Comparison of ENCODE assay signal across 23 cellular contexts in the genomic region with DNA sequence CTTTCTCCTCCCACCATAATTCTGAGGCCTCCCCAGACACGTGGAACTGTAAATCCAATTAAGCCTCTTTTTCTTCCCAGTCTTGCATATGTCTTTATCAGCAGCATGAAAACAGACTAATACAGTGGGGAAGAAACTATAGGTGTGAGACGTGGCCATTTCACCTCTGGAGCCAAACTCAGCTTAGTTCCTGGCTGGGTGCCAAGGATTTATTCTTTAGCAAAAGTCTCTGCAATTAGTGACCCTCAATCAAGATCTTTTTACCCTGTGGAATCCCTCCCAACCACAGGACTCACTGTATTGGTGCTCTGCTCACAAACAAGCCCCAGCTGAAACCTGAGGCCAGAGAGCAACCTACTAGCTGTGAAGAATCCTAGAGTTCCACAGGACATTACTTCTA. TPM values are rescaled to one million over a fixed set of nuclear protein-coding genes. Genes with fewer than 3 reads are reported as not detected.
A peak's percentile ranks its signal among the peaks of the same experiment; 100 is the strongest.
DNase-seq lines count a peak whose midpoint lies in the region; ATAC-seq, FAIRE-seq and TF ChIP-seq lines count a peak whose summit lies in the region.
"Had no signal": no experiment of that assay in that cellular context is flagged by ENCODE, and none has a peak within 500 bp of the region (broad histone marks: within the 10 kb centered on the region; RNA-seq: fewer than 3 reads in every experiment).

No MANE protein-coding gene starts in this region.

- no TSS peak for BruUV-seq in K562 (replicated peaks; lab: Mats Ljungman, UMichigan)

- peaks cover 7 to 12% of the 10 kb centered on the region in 2 experiments; a peak in 3 of 5 replicates for H3K27me3 ChIP-seq in K562 (ENCODE audit: control insufficient read depth in 2 of 2, insufficient read depth in 2 of 2, low read length in 2 of 2)

- no peak overlapping the region for H3K4me3 ChIP-seq in K562
- H3K4me3 ChIP-seq: A549, GM12878 had no signal

- TF ChIP-seq RAD21 in Ishikawa (IDR thresholded peaks at IDR 0.05; ENCODE audit: low read depth): no peak
- no peak for TF ChIP-seq RAD21 in K562 (CRISPR knock-in tag; conservative IDR thresholded peaks at IDR 0.05 in 1 of 2, IDR thresholded peaks at IDR 0.05 in 1 of 2)

- no peaks in the 10 kb centered on the region for H3K9me3 ChIP-seq in K562 (replicated peaks; ENCODE audit: control insufficient read depth, insufficient read depth, low read depth, low read length)

- 0% methylated on average over 2 of the region's 2 CpGs for WGBS in K562 (ENCODE audit: insufficient coverage, low coverage, missing lambda C conversion rate)

- H3K9ac ChIP-seq in K562 (ENCODE audit: insufficient read depth in 1 of 2, low read depth in 2 of 2, low read length in 2 of 2): no peak overlapping the region

- no peaks in the 10 kb centered on the region for H3K79me2 ChIP-seq in K562 (ENCODE audit: control insufficient read depth, insufficient read depth, low read length)

- H3K27ac ChIP-seq in K562 (ENCODE audit: extremely low read depth, low read depth, low read length): no peak overlapping the region
- H3K27ac ChIP-seq: 22Rv1, A549, C4-2B had no signal

- intact Hi-C loops in K562 (cut with micrococcal nuclease): no loop called here

- no peaks in the 10 kb centered on the region for H3K36me3 ChIP-seq in K562 (ENCODE audit: control insufficient read depth, insufficient read depth, low read length)

- H3K4me2 ChIP-seq in K562 (ENCODE audit: insufficient read depth, low read length): no peak overlapping the region
- H3K4me2 ChIP-seq: A549 had no signal

- ATAC-seq in K562 (no peak), HG02678 (IDR thresholded peaks at IDR 0.05; ENCODE audit: unreplicated experiment) (no peak)
- ATAC-seq: A549, GM12878, HCT116, HepG2 had no signal

- no peak for TF ChIP-seq POLR2A in K562 (conservative IDR thresholded peaks at IDR 0.05)

- CTCF ChIA-PET in K562 (lab: Yijun Ruan, JAX; ENCODE audit: low intra/inter-chr PET ratio): no interaction called here

- no peaks in the 10 kb centered on the region for H3K9me1 ChIP-seq in K562 (ENCODE audit: control insufficient read depth, insufficient read depth, low read length)

- FAIRE-seq in K562 (lab: Jason Lieb, UNC): no peak
- FAIRE-seq: A549, GM12878, HepG2 had no signal

- TF ChIP-seq CTCF in K562 (IDR thresholded peaks at IDR 0.05 in 2 of 3, conservative IDR thresholded peaks at IDR 0.05 in 1 of 3; ENCODE audit: insufficient read depth in 2 of 3, low read depth in 1 of 3, low read length in 3 of 3): no peak

- DNase-seq in DMS 273 (lab: John Stamatoyannopoulos, UW; ENCODE audit: unreplicated experiment): peak; percentile 2
- no peak for DNase-seq in DMS 273 treated with DMSO at 0.1 percent for 48 hours (lab: John Stamatoyannopoulos, UW)
- DNase-seq in NCI-H2171 treated with DMSO at 0.1 percent for 48 hours (lab: John Stamatoyannopoulos, UW): peak; percentile 4
- no peak for DNase-seq in NCI-H2171 (lab: John Stamatoyannopoulos, UW)
- DNase-seq in K562 (ENCODE audit: extremely low read depth in 1 of 4, low spot score in 3 of 4): no peak
- DNase-seq: AML-193; CD4-positive, alpha-beta T cell; DMS53; DND-41; EL; GOT3; H7; HFFc6 had no signal

- no peak overlapping the region for H2AFZ ChIP-seq in K562 (ENCODE audit: low read depth, low read length)

- POLR2A ChIA-PET in K562 (lab: Yijun Ruan, JAX): no interaction called here

- H3K4me1 ChIP-seq in K562 (replicated peaks in 1 of 2; ENCODE audit: control insufficient read depth in 2 of 2, insufficient read depth in 2 of 2, low read length in 2 of 2): peaks cover 0 to 7% of the 10 kb centered on the region in 2 experiments; a peak in 1 of 5 replicates
- H3K4me1 ChIP-seq: A549 had no signal

- in situ Hi-C loops in K562 (cut with MboI): no loop called here

- no peak for TF ChIP-seq EP300 in Ishikawa (IDR thresholded peaks at IDR 0.05; ENCODE audit: borderline replicate concordance)
- TF ChIP-seq EP300 in K562 (IDR thresholded peaks at IDR 0.05; ENCODE audit: low read length): no peak

- H4K20me1 ChIP-seq in K562 (replicated peaks; ENCODE audit: control insufficient read depth, insufficient read depth, low read length): no peaks in the 10 kb centered on the region

TF ChIP-seq in Ishikawa, 13 proteins besides CTCF, POLR2A, EP300 and RAD21:
- TF ChIP-seq FOXM1 (IDR thresholded peaks at IDR 0.05; ENCODE audit: borderline replicate concordance, low read depth): no peak
- TF ChIP-seq NFIC (IDR thresholded peaks at IDR 0.05): peak; percentile 65
- no peak for TF ChIP-seq TCF12 (IDR thresholded peaks at IDR 0.05; ENCODE audit: low read depth)
- no peak for TF ChIP-seq CEBPB (IDR thresholded peaks at IDR 0.05)

TF ChIP-seq in K562, 482 proteins besides CTCF, POLR2A, EP300 and RAD21:
- TF ChIP-seq KAT7 (CRISPR knock-in tag; IDR thresholded peaks at IDR 0.05; ENCODE audit: borderline replicate concordance) (no peak), NFIX (CRISPR knock-in tag; IDR thresholded peaks at IDR 0.05; ENCODE audit: low read depth) (peak; percentile 76), NFIC (IDR thresholded peaks at IDR 0.05) (peak; percentile 92)
TF ChIP-seq in K562: peak in this region for 2.

RNA-seq across cellular contexts. Expression of gene SFTPD, which starts 28.1 kb away (rescaled TPM):
- total RNA-seq in K562 (2011; cell fraction: chromatin; rRNA removed; ENCODE audit: low replicate concordance): not detected in 2 replicates
- not detected in 2 replicates for total RNA-seq in K562 (2011; cell fraction: nucleolus; rRNA removed)
- total RNA-seq in K562 (2011; cell fraction: nucleoplasm; rRNA removed): not detected in 2 replicates
- total RNA-seq in K562 (2014; rRNA removed): not detected in 2 replicates
- total RNA-seq in K562 (2014; rRNA removed; fragmentation: Illumina TruSeq; extraction: Trizol): not detected in 2 replicates
- not detected in 2 replicates for total RNA-seq in K562 (2015; rRNA removed; fragmentation: Illumina TruSeq; extraction: Trizol)
- total RNA-seq in K562 (2021): 0.20 and 0.29 TPM in 2 replicates
- polyA plus RNA-seq in K562 (2011; rRNA removed): not detected in 2 replicates
- not detected in 2 replicates for polyA plus RNA-seq in K562 (2011; cell fraction: cytosol; rRNA removed)
- polyA plus RNA-seq in K562 (2011; cell fraction: nucleus; rRNA removed): not detected in 2 replicates
- not detected in 2 replicates for polyA plus RNA-seq in K562 (2012)
- polyA plus RNA-seq in K562 (2014; fragmentation: Illumina TruSeq; extraction: Trizol): not detected in 2 replicates
- not detected for polyA plus RNA-seq in K562 (2014; fragmentation: Nextera tagmentation; extraction: Ambion mirVana)
- polyA plus RNA-seq in K562 (2014; rRNA removed): not detected in 2 replicates
- not detected in 2 replicates for polyA minus RNA-seq in K562 (2011; rRNA and poly(A)+ RNA removed)
- polyA minus RNA-seq in K562 (2011; cell fraction: cytosol; rRNA and poly(A)+ RNA removed): not detected in 2 replicates
- not detected in 2 replicates for polyA minus RNA-seq in K562 (2011; cell fraction: nucleus; rRNA and poly(A)+ RNA removed)
- total RNA-seq: CD4-positive, alpha-beta T cell; G401; HepG2; HFFc6 had no signal
- polyA plus RNA-seq: BJ, GM12878, HepG2 had no signal

Comparison
In these comparisons a context has a peak if more than half of its experiments do, and no peak if none do; other contexts are left out.
1. DNase-seq: peak in DMS 273 (single experiment) and NCI-H2171 treated with DMSO at 0.1 percent for 48 hours (single experiment); none in DMS 273 treated with DMSO at 0.1 percent for 48 hours (single experiment), NCI-H2171 (single experiment) and K562 (0 of 4).